In genomic region chr10:2284071-2284470, GRCh38 we compare ENCODE assay signal across 23 cellular contexts.
"Had no signal": no experiment of that assay in that cellular context is flagged by ENCODE, and none has a peak within 500 bp of the region (broad histone marks: within the 10 kb centered on the region; RNA-seq: fewer than 3 reads in every experiment).

No MANE protein-coding gene starts in this region.

- H3K36me3 ChIP-seq: ascending aorta, cardiac muscle cell, Peyer's patch had no signal

- DNase-seq: activated CD4-positive, alpha-beta memory T cell treated with anti-CD3 and anti-CD28 coated beads for 36 hours; activated CD4-positive, alpha-beta T cell treated with anti-CD3 and anti-CD28 coated beads, Interleukin-2, amount 10 ng/mL, durations not matched to agents 7 days and 5 days; activated CD4-positive, CD25-positive, alpha-beta regulatory T cell; activated CD8-positive, alpha-beta memory T cell treated with anti-CD3 and anti-CD28 coated beads for 24 hours; activated effector memory CD4-positive, alpha-beta T cell treated with anti-CD3 and anti-CD28 coated beads, Interleukin-2, amount 50 U/mL, for 16 hours; activated naive CD4-positive, alpha-beta T cell treated with Interleukin-2 at 50 U/mL for 16 hours; activated naive CD8-positive, alpha-beta T cell treated with anti-CD3 and anti-CD28 coated beads, Interleukin-2, amount 50 U/mL, for 24 hours; activated T-cell treated with anti-CD3 and anti-CD28 coated beads, Interleukin-2, amount 50 U/mL, for 4 hours; amniotic stem cell; body of pancreas; Karpas-422; NCI-H1105 treated with DMSO at 0.1 percent for 48 hours; NCI-H2029 treated with DMSO at 0.1 percent for 48 hours; NCI-H2171; NCI-H226; NCI-H526; Peyer's patch; SHP77 treated with DMSO at 0.1 percent for 48 hours had no signal

- H3K27me3 ChIP-seq: ascending aorta, body of pancreas, cardiac muscle cell, Peyer's patch had no signal

- H3K4me3 ChIP-seq: ascending aorta, body of pancreas, cardiac muscle cell, K562, Peyer's patch had no signal

- ATAC-seq: activated naive CD4-positive, alpha-beta T cell treated with anti-CD3 and anti-CD28 coated beads, Interleukin-2, amount 50 U/mL, for 72 hours; activated naive CD8-positive, alpha-beta T cell treated with anti-CD3 and anti-CD28 coated beads, Interleukin-2, amount 50 U/mL, for 24 hours; activated T-cell treated with anti-CD3 and anti-CD28 coated beads, Interleukin-2, amount 50 U/mL, for 4 hours; body of pancreas; K562 had no signal

- H3K27ac ChIP-seq: ascending aorta, body of pancreas, cardiac muscle cell, Peyer's patch, VCaP had no signal

- H3K4me1 ChIP-seq: ascending aorta, body of pancreas, Peyer's patch had no signal

- H3K9me3 ChIP-seq: ascending aorta, body of pancreas, Peyer's patch had no signal

- FAIRE-seq: K562 had no signal
